Comparison of ENCODE assay signal across 1 cellular context in the genomic region with DNA sequence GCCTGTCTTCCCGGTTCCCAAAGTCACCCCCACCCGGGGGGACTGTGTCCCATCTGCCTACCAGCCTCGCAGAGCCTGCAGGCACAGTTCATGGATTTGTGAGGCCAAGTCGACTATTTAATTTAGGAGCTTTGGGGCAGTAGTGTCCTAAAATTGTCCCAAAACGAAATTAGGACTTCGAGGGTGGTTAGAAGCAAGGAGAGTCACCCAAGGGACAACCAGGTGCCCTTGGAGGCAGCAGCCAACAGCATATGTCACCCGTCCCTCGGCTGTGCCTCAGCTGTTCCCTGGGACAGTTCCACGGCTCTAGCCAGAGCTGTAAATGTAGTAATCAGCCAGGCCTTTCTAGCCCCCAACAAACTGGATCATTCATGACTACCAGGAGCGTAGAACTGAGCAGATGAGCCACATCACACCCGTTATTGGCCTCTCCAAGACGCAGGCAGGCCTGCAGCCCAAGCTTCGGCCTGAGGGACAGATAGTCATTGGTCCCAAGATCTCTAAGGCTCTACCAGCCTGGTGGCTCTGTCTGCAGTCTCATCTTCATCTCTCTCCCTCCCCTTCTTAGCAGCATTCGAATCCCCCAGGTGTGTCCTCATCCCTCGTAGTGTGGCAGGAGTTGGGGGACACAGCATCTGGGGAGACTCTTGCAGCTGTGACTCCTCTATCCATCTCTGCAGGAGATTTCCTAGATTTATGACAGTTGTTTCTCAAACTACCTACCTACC.
TF ChIP-seq lines count a peak whose summit lies in the region.

No MANE protein-coding gene starts in this region.

TF ChIP-seq in H1, 55 proteins besides CTCF, POLR2A, EP300 and RAD21:
- TF ChIP-seq RFX5 (IDR thresholded peaks at IDR 0.05; ENCODE audit: borderline replicate concordance, low read depth, low read length) (no peak), SUZ12 (IDR thresholded peaks at IDR 0.05; ENCODE audit: low read length) (peak; percentile 72; the same call in 1 of the 2 replicates), GABPA (IDR thresholded peaks at IDR 0.05; ENCODE audit: borderline replicate concordance, insufficient read depth, low read length) (no peak), TAF1 (IDR thresholded peaks at IDR 0.05; ENCODE audit: low read depth, low read length) (no peak), CBX8 (IDR thresholded peaks at IDR 0.05; ENCODE audit: borderline replicate concordance, low read depth, low read length) (peak; percentile 100), SRF (IDR thresholded peaks at IDR 0.05; ENCODE audit: low read depth, low read length) (no peak), EZH2 (IDR thresholded peaks at IDR 0.05; ENCODE audit: low read depth, low read length, severe bottlenecking) (peak; percentile 95), JUN (IDR thresholded peaks at IDR 0.05; ENCODE audit: low read depth, low read length) (no peak), JUND (IDR thresholded peaks at IDR 0.05; ENCODE audit: low read length) (no peak), RNF2 (IDR thresholded peaks at IDR 0.05; ENCODE audit: borderline replicate concordance, low read depth, low read length, missing control alignments, poor library complexity, severe bottlenecking) (peak; percentile 100), ASH2L (IDR thresholded peaks at IDR 0.05; ENCODE audit: low read length) (no peak), POU5F1 (IDR thresholded peaks at IDR 0.05; ENCODE audit: low read depth, low read length) (no peak), SP4 (IDR thresholded peaks at IDR 0.05; ENCODE audit: low read length) (no peak), BRCA1 (IDR thresholded peaks at IDR 0.05; ENCODE audit: low read depth, low read length) (no peak), KDM1A (IDR thresholded peaks at IDR 0.05; ENCODE audit: borderline replicate concordance, low read length) (no peak), NANOG (IDR thresholded peaks at IDR 0.05; ENCODE audit: insufficient read depth, low read depth, low read length, poor library complexity, severe bottlenecking) (no peak), KDM5A (IDR thresholded peaks at IDR 0.05; ENCODE audit: low read length) (no peak), SIX5 (IDR thresholded peaks at IDR 0.05; ENCODE audit: low read depth, low read length) (no peak), SIRT6 (IDR thresholded peaks at IDR 0.05; ENCODE audit: low read length) (no peak), TEAD4 (IDR thresholded peaks at IDR 0.05; ENCODE audit: low read depth, low read length) (no peak), TBP (IDR thresholded peaks at IDR 0.05; ENCODE audit: low read depth, low read length) (no peak), BCL11A (IDR thresholded peaks at IDR 0.05; ENCODE audit: low read depth in 2 of 2, low read length in 2 of 2) (no peak), PHF8 (conservative IDR thresholded peaks at IDR 0.05; ENCODE audit: low read depth, low read length) (no peak), CHD1 (IDR thresholded peaks at IDR 0.05; ENCODE audit: low read depth, low read length) (no peak), SIN3A (conservative IDR thresholded peaks at IDR 0.05 in 1 of 2, IDR thresholded peaks at IDR 0.05 in 1 of 2; ENCODE audit: low read depth in 1 of 2, low read length in 2 of 2) (no peak), HDAC6 (IDR thresholded peaks at IDR 0.05; ENCODE audit: low read depth, low read length) (no peak), KDM4A (IDR thresholded peaks at IDR 0.05; ENCODE audit: low read depth, low read length, severe bottlenecking) (no peak), RBBP5 (IDR thresholded peaks at IDR 0.05; ENCODE audit: borderline replicate concordance, low read depth, low read length) (no peak)
- TF ChIP-seq, protein P1, sequence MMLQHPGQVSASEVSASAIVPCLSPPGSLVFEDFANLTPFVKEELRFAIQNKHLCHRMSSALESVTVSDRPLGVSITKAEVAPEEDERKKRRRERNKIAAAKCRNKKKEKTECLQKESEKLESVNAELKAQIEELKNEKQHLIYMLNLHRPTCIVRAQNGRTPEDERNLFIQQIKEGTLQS (IDR thresholded peaks at IDR 0.05; ENCODE audit: insufficient read depth, low read depth, low read length): no peak
- TF ChIP-seq, protein P2, sequence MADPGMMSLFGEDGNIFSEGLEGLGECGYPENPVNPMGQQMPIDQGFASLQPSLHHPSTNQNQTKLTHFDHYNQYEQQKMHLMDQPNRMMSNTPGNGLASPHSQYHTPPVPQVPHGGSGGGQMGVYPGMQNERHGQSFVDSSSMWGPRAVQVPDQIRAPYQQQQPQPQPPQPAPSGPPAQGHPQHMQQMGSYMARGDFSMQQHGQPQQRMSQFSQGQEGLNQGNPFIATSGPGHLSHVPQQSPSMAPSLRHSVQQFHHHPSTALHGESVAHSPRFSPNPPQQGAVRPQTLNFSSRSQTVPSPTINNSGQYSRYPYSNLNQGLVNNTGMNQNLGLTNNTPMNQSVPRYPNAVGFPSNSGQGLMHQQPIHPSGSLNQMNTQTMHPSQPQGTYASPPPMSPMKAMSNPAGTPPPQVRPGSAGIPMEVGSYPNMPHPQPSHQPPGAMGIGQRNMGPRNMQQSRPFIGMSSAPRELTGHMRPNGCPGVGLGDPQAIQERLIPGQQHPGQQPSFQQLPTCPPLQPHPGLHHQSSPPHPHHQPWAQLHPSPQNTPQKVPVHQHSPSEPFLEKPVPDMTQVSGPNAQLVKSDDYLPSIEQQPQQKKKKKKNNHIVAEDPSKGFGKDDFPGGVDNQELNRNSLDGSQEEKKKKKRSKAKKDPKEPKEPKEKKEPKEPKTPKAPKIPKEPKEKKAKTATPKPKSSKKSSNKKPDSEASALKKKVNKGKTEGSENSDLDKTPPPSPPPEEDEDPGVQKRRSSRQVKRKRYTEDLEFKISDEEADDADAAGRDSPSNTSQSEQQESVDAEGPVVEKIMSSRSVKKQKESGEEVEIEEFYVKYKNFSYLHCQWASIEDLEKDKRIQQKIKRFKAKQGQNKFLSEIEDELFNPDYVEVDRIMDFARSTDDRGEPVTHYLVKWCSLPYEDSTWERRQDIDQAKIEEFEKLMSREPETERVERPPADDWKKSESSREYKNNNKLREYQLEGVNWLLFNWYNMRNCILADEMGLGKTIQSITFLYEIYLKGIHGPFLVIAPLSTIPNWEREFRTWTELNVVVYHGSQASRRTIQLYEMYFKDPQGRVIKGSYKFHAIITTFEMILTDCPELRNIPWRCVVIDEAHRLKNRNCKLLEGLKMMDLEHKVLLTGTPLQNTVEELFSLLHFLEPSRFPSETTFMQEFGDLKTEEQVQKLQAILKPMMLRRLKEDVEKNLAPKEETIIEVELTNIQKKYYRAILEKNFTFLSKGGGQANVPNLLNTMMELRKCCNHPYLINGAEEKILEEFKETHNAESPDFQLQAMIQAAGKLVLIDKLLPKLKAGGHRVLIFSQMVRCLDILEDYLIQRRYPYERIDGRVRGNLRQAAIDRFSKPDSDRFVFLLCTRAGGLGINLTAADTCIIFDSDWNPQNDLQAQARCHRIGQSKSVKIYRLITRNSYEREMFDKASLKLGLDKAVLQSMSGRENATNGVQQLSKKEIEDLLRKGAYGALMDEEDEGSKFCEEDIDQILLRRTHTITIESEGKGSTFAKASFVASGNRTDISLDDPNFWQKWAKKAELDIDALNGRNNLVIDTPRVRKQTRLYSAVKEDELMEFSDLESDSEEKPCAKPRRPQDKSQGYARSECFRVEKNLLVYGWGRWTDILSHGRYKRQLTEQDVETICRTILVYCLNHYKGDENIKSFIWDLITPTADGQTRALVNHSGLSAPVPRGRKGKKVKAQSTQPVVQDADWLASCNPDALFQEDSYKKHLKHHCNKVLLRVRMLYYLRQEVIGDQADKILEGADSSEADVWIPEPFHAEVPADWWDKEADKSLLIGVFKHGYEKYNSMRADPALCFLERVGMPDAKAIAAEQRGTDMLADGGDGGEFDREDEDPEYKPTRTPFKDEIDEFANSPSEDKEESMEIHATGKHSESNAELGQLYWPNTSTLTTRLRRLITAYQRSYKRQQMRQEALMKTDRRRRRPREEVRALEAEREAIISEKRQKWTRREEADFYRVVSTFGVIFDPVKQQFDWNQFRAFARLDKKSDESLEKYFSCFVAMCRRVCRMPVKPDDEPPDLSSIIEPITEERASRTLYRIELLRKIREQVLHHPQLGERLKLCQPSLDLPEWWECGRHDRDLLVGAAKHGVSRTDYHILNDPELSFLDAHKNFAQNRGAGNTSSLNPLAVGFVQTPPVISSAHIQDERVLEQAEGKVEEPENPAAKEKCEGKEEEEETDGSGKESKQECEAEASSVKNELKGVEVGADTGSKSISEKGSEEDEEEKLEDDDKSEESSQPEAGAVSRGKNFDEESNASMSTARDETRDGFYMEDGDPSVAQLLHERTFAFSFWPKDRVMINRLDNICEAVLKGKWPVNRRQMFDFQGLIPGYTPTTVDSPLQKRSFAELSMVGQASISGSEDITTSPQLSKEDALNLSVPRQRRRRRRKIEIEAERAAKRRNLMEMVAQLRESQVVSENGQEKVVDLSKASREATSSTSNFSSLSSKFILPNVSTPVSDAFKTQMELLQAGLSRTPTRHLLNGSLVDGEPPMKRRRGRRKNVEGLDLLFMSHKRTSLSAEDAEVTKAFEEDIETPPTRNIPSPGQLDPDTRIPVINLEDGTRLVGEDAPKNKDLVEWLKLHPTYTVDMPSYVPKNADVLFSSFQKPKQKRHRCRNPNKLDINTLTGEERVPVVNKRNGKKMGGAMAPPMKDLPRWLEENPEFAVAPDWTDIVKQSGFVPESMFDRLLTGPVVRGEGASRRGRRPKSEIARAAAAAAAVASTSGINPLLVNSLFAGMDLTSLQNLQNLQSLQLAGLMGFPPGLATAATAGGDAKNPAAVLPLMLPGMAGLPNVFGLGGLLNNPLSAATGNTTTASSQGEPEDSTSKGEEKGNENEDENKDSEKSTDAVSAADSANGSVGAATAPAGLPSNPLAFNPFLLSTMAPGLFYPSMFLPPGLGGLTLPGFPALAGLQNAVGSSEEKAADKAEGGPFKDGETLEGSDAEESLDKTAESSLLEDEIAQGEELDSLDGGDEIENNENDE (IDR thresholded peaks at IDR 0.05; ENCODE audit: insufficient replicate concordance, low read length): no peak
- TF ChIP-seq, protein P3, sequence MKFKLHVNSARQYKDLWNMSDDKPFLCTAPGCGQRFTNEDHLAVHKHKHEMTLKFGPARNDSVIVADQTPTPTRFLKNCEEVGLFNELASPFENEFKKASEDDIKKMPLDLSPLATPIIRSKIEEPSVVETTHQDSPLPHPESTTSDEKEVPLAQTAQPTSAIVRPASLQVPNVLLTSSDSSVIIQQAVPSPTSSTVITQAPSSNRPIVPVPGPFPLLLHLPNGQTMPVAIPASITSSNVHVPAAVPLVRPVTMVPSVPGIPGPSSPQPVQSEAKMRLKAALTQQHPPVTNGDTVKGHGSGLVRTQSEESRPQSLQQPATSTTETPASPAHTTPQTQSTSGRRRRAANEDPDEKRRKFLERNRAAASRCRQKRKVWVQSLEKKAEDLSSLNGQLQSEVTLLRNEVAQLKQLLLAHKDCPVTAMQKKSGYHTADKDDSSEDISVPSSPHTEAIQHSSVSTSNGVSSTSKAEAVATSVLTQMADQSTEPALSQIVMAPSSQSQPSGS (IDR thresholded peaks at IDR 0.05; ENCODE audit: low read length): no peak
